Comparison of ENCODE assay signal across 25 cellular contexts in genomic region chr1:18192182-18192581, GRCh38.
"Had no signal": no experiment of that assay in that cellular context is flagged by ENCODE, and none has a peak within 500 bp of the region (broad histone marks: within the 10 kb centered on the region; RNA-seq: fewer than 3 reads in every experiment).

No MANE protein-coding gene starts in this region.

- H3K4me3 Mint-ChIP-seq: mesothelial cell of epicardium; natural killer cell; nephron progenitor cell; stimulated activated effector memory CD8-positive, alpha-beta T cell treated with anti-CD3 and anti-CD28 coated beads, Interleukin-12 subunit alpha, Interleukin-12 subunit beta, amount 100 ng/mL, for 72 hours; stimulated activated naive CD8-positive, alpha-beta T cell treated with anti-CD3 and anti-CD28 coated beads, Interleukin-15, Interleukin-2, amounts not matched to agents 100 ng/mL and 50 ng/mL, for 24 hours had no signal

- H3K27me3 ChIP-seq: pancreas, uterus had no signal

- H3K36me3 ChIP-seq: left ventricle myocardium inferior, pancreas, prostate gland, sigmoid colon, spleen, suprapubic skin, thoracic aorta, tibial artery, uterus had no signal

- H3K9me3 ChIP-seq: left ventricle myocardium inferior, pancreas, prostate gland, sigmoid colon, spleen, suprapubic skin, thoracic aorta, tibial artery, uterus had no signal

- H3K4me2 ChIP-seq: hepatocyte had no signal

- H3K4me1 Mint-ChIP-seq: naive B cell; natural killer cell; stimulated activated effector memory CD8-positive, alpha-beta T cell treated with anti-CD3 and anti-CD28 coated beads, Interleukin-12 subunit alpha, Interleukin-12 subunit beta, amount 100 ng/mL, for 72 hours had no signal

- H3K4me1 ChIP-seq: pancreas, prostate gland, sigmoid colon, spleen, suprapubic skin, tibial artery, uterus had no signal

- H2AFZ ChIP-seq: hepatocyte had no signal

- H3K27ac ChIP-seq: hepatocyte, left ventricle myocardium inferior, pancreas, prostate gland, sigmoid colon, spleen, suprapubic skin, thoracic aorta, tibial artery, uterus had no signal

- H3K79me2 ChIP-seq: hepatocyte had no signal

- H3K4me3 ChIP-seq: hepatocyte, left ventricle myocardium inferior, lung, pancreas, prostate gland, sigmoid colon, spleen, suprapubic skin, thoracic aorta, tibial artery, uterus had no signal

- H3K9me3 Mint-ChIP-seq: mesothelial cell of epicardium; natural killer cell; nephron progenitor cell; stimulated activated effector memory CD8-positive, alpha-beta T cell treated with anti-CD3 and anti-CD28 coated beads, Interleukin-12 subunit alpha, Interleukin-12 subunit beta, amount 100 ng/mL, for 72 hours; stimulated activated naive CD8-positive, alpha-beta T cell treated with anti-CD3 and anti-CD28 coated beads, Interleukin-15, Interleukin-2, amounts not matched to agents 100 ng/mL and 50 ng/mL, for 24 hours had no signal

- ATAC-seq: natural killer cell; pancreas; right cardiac atrium; stimulated activated effector memory CD8-positive, alpha-beta T cell treated with anti-CD3 and anti-CD28 coated beads, Interleukin-12 subunit alpha, Interleukin-12 subunit beta, amount 100 ng/mL, for 72 hours had no signal

- H3K36me3 Mint-ChIP-seq: mesothelial cell of epicardium; naive B cell; natural killer cell; stimulated activated effector memory CD8-positive, alpha-beta T cell treated with anti-CD3 and anti-CD28 coated beads, Interleukin-12 subunit alpha, Interleukin-12 subunit beta, amount 100 ng/mL, for 72 hours had no signal

- DNase-seq: islet precursor cell; left ventricle myocardium inferior; mesendoderm; naive B cell; natural killer cell; nephron progenitor cell; pancreas; posterior cingulate gyrus; right cardiac atrium; sigmoid colon; small intestine; spleen; stimulated activated CD4-positive, alpha-beta T cell treated with anti-CD3 and anti-CD28 coated beads, Interleukin-4, amount 100 ng/mL, for 24 hours; stimulated activated naive CD4-positive, alpha-beta T cell; tibial artery; trophoblast cell; uterus had no signal

- H3K27ac Mint-ChIP-seq: mesothelial cell of epicardium; natural killer cell; stimulated activated effector memory CD8-positive, alpha-beta T cell treated with anti-CD3 and anti-CD28 coated beads, Interleukin-12 subunit alpha, Interleukin-12 subunit beta, amount 100 ng/mL, for 72 hours; stimulated activated naive CD8-positive, alpha-beta T cell treated with anti-CD3 and anti-CD28 coated beads, Interleukin-15, Interleukin-2, amounts not matched to agents 100 ng/mL and 50 ng/mL, for 24 hours had no signal

- FAIRE-seq: pancreas, small intestine had no signal
